Comparison of ENCODE assay signal across 1 cellular context in genomic region chr10:103350175-103350521, GRCh38.
A peak's percentile ranks its signal among the peaks of the same experiment; 100 is the strongest.
TF ChIP-seq lines count a peak whose summit lies in the region.

No MANE protein-coding gene starts in this region.

TF ChIP-seq in K562, 482 proteins besides CTCF, POLR2A, EP300 and RAD21:
- TF ChIP-seq RBM25 (IDR thresholded peaks at IDR 0.05; ENCODE audit: low read depth, low read length, severe bottlenecking) (peak; percentile 61), RBM17 (IDR thresholded peaks at IDR 0.05; ENCODE audit: borderline replicate concordance, low read depth, low read length) (no peak), MLX (CRISPR knock-in tag; conservative IDR thresholded peaks at IDR 0.05) (no peak), LEF1 (IDR thresholded peaks at IDR 0.05) (no peak), ZFP36 (IDR thresholded peaks at IDR 0.05; ENCODE audit: low read depth, low read length, partially characterized antibody) (no peak), NBN (IDR thresholded peaks at IDR 0.05; ENCODE audit: low read depth) (0 out of 2 replicates have a peak, but pooled peaks have one; percentile 39), KDM1A (IDR thresholded peaks at IDR 0.05) (peak in 1 of 2 experiments; percentile 43; a peak in 1 of 4 replicates), MAFF (IDR thresholded peaks at IDR 0.05; ENCODE audit: low read length) (no peak), SAP30 (IDR thresholded peaks at IDR 0.05; ENCODE audit: borderline replicate concordance, insufficient read depth, low read depth, low read length, poor library complexity, severe bottlenecking) (peak; percentile 22), MTA1 (IDR thresholded peaks at IDR 0.05; ENCODE audit: borderline replicate concordance) (no peak), SMARCA5 (IDR thresholded peaks at IDR 0.05) (0 out of 2 replicates have a peak, but pooled peaks have one; percentile 37), BRF1 (IDR thresholded peaks at IDR 0.05; ENCODE audit: borderline replicate concordance, extremely low read depth, insufficient read length) (no peak), TAF7 (tag; IDR thresholded peaks at IDR 0.05) (no peak), E2F6 (IDR thresholded peaks at IDR 0.05; ENCODE audit: borderline replicate concordance in 1 of 2, extremely low read depth in 1 of 2, insufficient read depth in 1 of 2, insufficient read length in 1 of 2, low read depth in 1 of 2, low read length in 1 of 2, poor library complexity in 1 of 2, severe bottlenecking in 1 of 2) (no peak), BCOR (IDR thresholded peaks at IDR 0.05) (peak; percentile 78; the same call in 1 of the 2 replicates), EP400 (IDR thresholded peaks at IDR 0.05) (0 out of 2 replicates have a peak, but pooled peaks have one; percentile 20), YY1 (IDR thresholded peaks at IDR 0.05; ENCODE audit: borderline replicate concordance in 1 of 3, control insufficient read depth in 1 of 3, extremely low read depth in 1 of 3, insufficient read depth in 3 of 3, insufficient read length in 1 of 3, insufficient replicate concordance in 2 of 3, low read depth in 1 of 3, low read length in 2 of 3) (no peak), PCBP2 (IDR thresholded peaks at IDR 0.05; ENCODE audit: low read depth, low read length, poor library complexity, severe bottlenecking) (no peak), SP1 (CRISPR knock-in tag; IDR thresholded peaks at IDR 0.05) (no peak), CCNT2 (IDR thresholded peaks at IDR 0.05; ENCODE audit: borderline replicate concordance, extremely low read depth, insufficient read length, low read depth, low read length) (no peak), GABPB2 (CRISPR knock-in tag; conservative IDR thresholded peaks at IDR 0.05) (no peak)
TF ChIP-seq in K562: peak in this region for 7.
